In genomic region chr18:12843420-12844346, GRCh38 we compare ENCODE assay signal across 1 cellular context.
TF ChIP-seq lines count a peak whose summit lies in the region.

No MANE protein-coding gene starts in this region.

TF ChIP-seq in IMR-90, 13 proteins besides CTCF, POLR2A, EP300 and RAD21 (continued from another document):
- TF ChIP-seq RCOR1 (IDR thresholded peaks at IDR 0.05; ENCODE audit: insufficient replicate concordance, low read length) (no peak), BHLHE40 (IDR thresholded peaks at IDR 0.05; ENCODE audit: low read depth, low read length) (no peak), USF2 (IDR thresholded peaks at IDR 0.05; ENCODE audit: low read depth, low read length) (no peak)
